In genomic region chr3:48716508-48716981, GRCh38 we compare ENCODE assay signal across 8 cellular contexts. TPM values are rescaled to one million over a fixed set of nuclear protein-coding genes. Genes with fewer than 3 reads are reported as not detected.
A peak's percentile ranks its signal among the peaks of the same experiment; 100 is the strongest.
DNase-seq lines count a peak whose midpoint lies in the region; ATAC-seq, FAIRE-seq and TF ChIP-seq lines count a peak whose summit lies in the region.

No MANE protein-coding gene starts in this region.

- intact Hi-C loops in ascending aorta (cut with DNase I): loop anchor here (2.0 to 5.0 kb wide), 2 partner anchors 24 to 201 kb away; partner anchors contain the start of gene ARIH2

- peaks cover 0 to 4% of the 10 kb centered on the region in 2 donors for H3K36me3 ChIP-seq in ascending aorta

- DNase-seq in GM12864 (ENCODE audit: low read depth) (no peak), OCI-M1 (lab: John Stamatoyannopoulos, UW) (peak; percentile 32), ascending aorta (ENCODE audit: low spot score in 2 of 2) (no peak), kidney tubule cell (ENCODE audit: low spot score) (peak; percentile 47), NCI-H1694 (lab: John Stamatoyannopoulos, UW) (no peak), A172 (ENCODE audit: low spot score) (no peak), HTR-8/SVneo (ENCODE audit: insufficient read length, low spot score) (no peak)
- DNase-seq in stimulated activated naive B cell treated with anti-CD40 and anti-IgM and Interleukin-4, amounts not matched to agents 10 μg/mL and 1 μg/mL and 100 μg/mL, for 72 hours: no peak

- H3K4me3 ChIP-seq in GM12864 (ENCODE audit: low read depth, low read length): peak overlapping the region; percentile 89
- peak overlapping the region; percentile 68 to 87 for H3K4me3 ChIP-seq in ascending aorta

- H3K27ac ChIP-seq in ascending aorta: peak overlapping the region; percentile 71 to 79

- peaks cover 15 to 36% of the 10 kb centered on the region in 2 donors for H3K4me1 Mint-ChIP-seq in stimulated activated naive B cell treated with anti-CD40 and anti-IgM and Interleukin-4, amounts not matched to agents 10 μg/mL and 1 μg/mL and 100 μg/mL, for 72 hours

- peak overlapping the region; percentile 97 for H3K27ac Mint-ChIP-seq in stimulated activated naive B cell treated with anti-CD40 and anti-IgM and Interleukin-4, amounts not matched to agents 10 μg/mL and 1 μg/mL and 100 μg/mL, for 72 hours

- no peak for FAIRE-seq in HTR-8/SVneo (lab: Jason Lieb, UNC)

- peaks cover 14 to 28% of the 10 kb centered on the region in 2 donors for H3K36me3 Mint-ChIP-seq in stimulated activated naive B cell treated with anti-CD40 and anti-IgM and Interleukin-4, amounts not matched to agents 10 μg/mL and 1 μg/mL and 100 μg/mL, for 72 hours

- H3K27me3 ChIP-seq in ascending aorta: no peaks in the 10 kb centered on the region

- H3K27me3 Mint-ChIP-seq in stimulated activated naive B cell treated with anti-CD40 and anti-IgM and Interleukin-4, amounts not matched to agents 10 μg/mL and 1 μg/mL and 100 μg/mL, for 72 hours: no peaks in the 10 kb centered on the region

- H3K9me3 ChIP-seq in ascending aorta: no peaks in the 10 kb centered on the region

- peaks cover 4 to 19% of the 10 kb centered on the region in 2 donors for H3K4me1 ChIP-seq in ascending aorta

- H3K4me3 Mint-ChIP-seq in stimulated activated naive B cell treated with anti-CD40 and anti-IgM and Interleukin-4, amounts not matched to agents 10 μg/mL and 1 μg/mL and 100 μg/mL, for 72 hours: peak overlapping the region; percentile 94 to 96

- ATAC-seq in stimulated activated naive B cell treated with anti-CD40 and anti-IgM and Interleukin-4, amounts not matched to agents 10 μg/mL and 1 μg/mL and 100 μg/mL, for 72 hours (replicated peaks): peak; percentile 21 to 22

- TF ChIP-seq CTCF in GM12864 (IDR thresholded peaks at IDR 0.05; ENCODE audit: low read depth, low read length, missing control alignments): peak; percentile 3
- no peak for TF ChIP-seq CTCF in ascending aorta (IDR thresholded peaks at IDR 0.05)

- peaks cover 0 to 3% of the 10 kb centered on the region in 2 donors for H3K9me3 Mint-ChIP-seq in stimulated activated naive B cell treated with anti-CD40 and anti-IgM and Interleukin-4, amounts not matched to agents 10 μg/mL and 1 μg/mL and 100 μg/mL, for 72 hours

RNA-seq across cellular contexts. Expression of gene IP6K2, which starts 0.5 kb away (rescaled TPM):
- 101 TPM for total RNA-seq in ascending aorta
- 64.1 and 73.4 TPM in 2 replicates for total RNA-seq in A172 (2014; rRNA removed; shearing (Covaris generic))

RNA-seq across cellular contexts. Expression of gene NCKIPSD, which starts 30.8 kb away (rescaled TPM):
- total RNA-seq in ascending aorta: 102 TPM
- total RNA-seq in A172 (2014; rRNA removed; shearing (Covaris generic)): 23.6 and 37.7 TPM in 2 replicates

RNA-seq across cellular contexts. Expression of gene CELSR3, which starts 53.9 kb away (rescaled TPM):
- total RNA-seq in ascending aorta: 2.6 TPM
- 4.9 and 5.8 TPM in 2 replicates for total RNA-seq in A172 (2014; rRNA removed; shearing (Covaris generic))

Comparison
In these comparisons a context has a peak if more than half of its experiments do, and no peak if none do; other contexts are left out.
1. DNase-seq: peak in OCI-M1 (single experiment) and kidney tubule cell (single experiment); none in GM12864 (single experiment), ascending aorta (0 of 2), stimulated activated naive B cell treated with anti-CD40 and anti-IgM and Interleukin-4, amounts not matched to agents 10 μg/mL and 1 μg/mL and 100 μg/mL, for 72 hours (single experiment), NCI-H1694 (single experiment), A172 (single experiment) and HTR-8/SVneo (single experiment).